ENCODE assay signal across 8 cellular contexts in the genomic region with DNA sequence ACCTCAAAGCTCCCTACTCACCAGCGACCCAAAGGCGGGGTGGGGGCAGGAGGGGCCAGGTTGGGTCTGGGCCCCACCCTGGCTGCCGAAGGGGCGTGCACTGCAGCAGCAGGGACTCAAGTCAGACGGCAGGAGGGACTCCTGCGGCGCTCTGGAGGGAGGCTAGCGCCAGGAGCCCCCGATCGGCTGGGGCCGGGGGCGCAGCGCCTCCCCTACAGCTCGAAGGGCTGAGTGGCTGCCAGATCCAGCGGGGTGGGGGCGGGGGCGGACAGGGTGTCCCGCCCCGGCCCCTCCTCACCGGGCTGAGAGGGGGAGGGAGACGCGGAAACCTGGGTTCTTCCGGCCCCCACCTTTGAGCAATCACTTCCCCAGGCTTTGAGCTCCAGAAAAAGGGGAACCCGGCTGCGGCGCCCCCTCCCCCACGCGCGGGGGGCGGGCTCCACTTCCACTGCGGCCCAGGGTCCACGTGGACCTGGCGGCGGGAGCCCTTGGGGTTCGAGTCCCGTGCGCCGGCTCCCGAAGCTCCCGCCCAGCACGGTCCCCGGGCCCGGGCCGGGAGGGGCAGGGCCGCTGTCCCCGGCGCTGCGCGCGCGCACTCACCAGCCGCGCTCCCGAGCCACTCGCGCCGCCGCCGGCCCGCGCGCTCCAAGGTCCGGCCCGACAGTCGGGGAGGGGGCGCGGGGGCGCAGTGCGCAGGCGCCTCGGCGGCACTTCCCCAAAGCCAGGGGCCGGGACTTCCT. TPM values are rescaled to one million over a fixed set of nuclear protein-coding genes. Genes with fewer than 3 reads are reported as not detected.
DNase-seq lines count a peak whose midpoint lies in the region; ATAC-seq and TF ChIP-seq lines count a peak whose summit lies in the region.

A gene with protein sequence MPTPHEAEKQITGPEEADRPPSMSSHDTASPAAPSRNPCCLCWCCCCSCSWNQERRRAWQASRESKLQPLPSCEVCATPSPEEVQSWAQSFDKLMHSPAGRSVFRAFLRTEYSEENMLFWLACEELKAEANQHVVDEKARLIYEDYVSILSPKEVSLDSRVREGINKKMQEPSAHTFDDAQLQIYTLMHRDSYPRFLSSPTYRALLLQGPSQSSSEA (minus strand): TSS at position 246 of the 740 bp plus-strand sequence. CDS start 2,632 bp downstream, outside the sequence.

- H3K4me1 Mint-ChIP-seq in activated CD4-positive, alpha-beta memory T cell treated with anti-CD3 and anti-CD28 coated beads, Interleukin-2, amount 10 ng/mL, durations not matched to agents 7 days and 5 days = peaks cover 54% of the 10 kb centered on the region

- H3K4me3 ChIP-seq in lung = peak within 1 kb of the TSS; percentile 66

- 0% methylated on average over 40 to 72 of the region's 73 CpGs for WGBS in lung, 2 donors

- H3K27ac ChIP-seq in lung (ENCODE audit: low read depth in 1 of 2, low read length in 1 of 2) = peak within 1 kb of the TSS; percentile 24 to 86

- no peak for TF ChIP-seq CTCF in lung (IDR thresholded peaks at IDR 0.05; ENCODE audit: control extremely low read depth, extremely low read depth)

- CTCF ChIA-PET in activated CD4-positive, alpha-beta memory T cell treated with anti-CD3 and anti-CD28 coated beads, Interleukin-2, amount 10 ng/mL, durations not matched to agents 7 days and 5 days (lab: Charles Lee) = interaction anchor here (1.0 to 2.6 kb wide), 9 partner anchors 13 to 99 kb away, joined by 3 to 19 read pairs (median 3); a partner anchor contains a TSS

- peaks cover 0 to 14% of the 10 kb centered on the region in 2 donors for H3K36me3 ChIP-seq in lung (ENCODE audit: control insufficient read depth in 2 of 2, insufficient read depth in 2 of 2, low read length in 2 of 2)

- peak within 1 kb of the TSS; percentile 93 for H3K4me3 Mint-ChIP-seq in activated CD4-positive, alpha-beta memory T cell treated with anti-CD3 and anti-CD28 coated beads, Interleukin-2, amount 10 ng/mL, durations not matched to agents 7 days and 5 days

- no peaks in the 10 kb centered on the region for H3K27me3 ChIP-seq in lung (ENCODE audit: control insufficient read depth, insufficient read depth)

- H3K27me3 Mint-ChIP-seq in activated CD4-positive, alpha-beta memory T cell treated with anti-CD3 and anti-CD28 coated beads, Interleukin-2, amount 10 ng/mL, durations not matched to agents 7 days and 5 days = peaks cover 19% of the 10 kb centered on the region

- peak; percentile 90 for DNase-seq in DMS 273 (lab: John Stamatoyannopoulos, UW; ENCODE audit: unreplicated experiment)
- no peak for DNase-seq in DMS 273 treated with DMSO at 0.1 percent for 48 hours (lab: John Stamatoyannopoulos, UW)
- peak; percentile 59 for DNase-seq in NCI-H774 (lab: John Stamatoyannopoulos, UW)
- DNase-seq in activated CD4-positive, alpha-beta memory T cell treated with anti-CD3 and anti-CD28 coated beads, Interleukin-2, amount 10 ng/mL, durations not matched to agents 7 days and 5 days = peak; percentile 81
- peak; percentile 51 for DNase-seq in effector CD8-positive, alpha-beta T cell (lab: John Stamatoyannopoulos, UW)
- DNase-seq in lung (ENCODE audit: low spot score) = peak; percentile 76
- DNase-seq in stimulated activated CD8-positive, alpha-beta memory T cell treated with anti-CD3 and anti-CD28 coated beads, Interleukin-15, amount 100 ng/mL, for 24 hours (ENCODE audit: low read depth) = peak; percentile 40

- peak within 1 kb of the TSS; percentile 92 for H3K27ac Mint-ChIP-seq in activated CD4-positive, alpha-beta memory T cell treated with anti-CD3 and anti-CD28 coated beads, Interleukin-2, amount 10 ng/mL, durations not matched to agents 7 days and 5 days

- no peaks in the 10 kb centered on the region for H3K9me3 ChIP-seq in lung (ENCODE audit: control insufficient read depth in 2 of 2, insufficient read depth in 1 of 2, low read length in 1 of 2)

- H3K9me3 Mint-ChIP-seq in activated CD4-positive, alpha-beta memory T cell treated with anti-CD3 and anti-CD28 coated beads, Interleukin-2, amount 10 ng/mL, durations not matched to agents 7 days and 5 days = no peaks in the 10 kb centered on the region

- peaks cover 40% of the 10 kb centered on the region for H3K36me3 Mint-ChIP-seq in activated CD4-positive, alpha-beta memory T cell treated with anti-CD3 and anti-CD28 coated beads, Interleukin-2, amount 10 ng/mL, durations not matched to agents 7 days and 5 days (ENCODE audit: low read depth)

- POLR2A ChIA-PET in activated CD4-positive, alpha-beta memory T cell treated with anti-CD3 and anti-CD28 coated beads, Interleukin-2, amount 10 ng/mL, durations not matched to agents 7 days and 5 days (lab: Charles Lee) = interaction anchor here (1.0 to 5.9 kb wide), 7 partner anchors 10 to 453 kb away, joined by 3 to 74 read pairs (median 10); a partner anchor contains a TSS

- ATAC-seq in HG02840 (IDR thresholded peaks at IDR 0.05; ENCODE audit: low FRiP score, unreplicated experiment) (peak; percentile 35), lung (ENCODE audit: insufficient read depth, low FRiP score) (peak; percentile 56)

- peaks cover 0 to 26% of the 10 kb centered on the region in 2 donors for H3K4me1 ChIP-seq in lung (ENCODE audit: control insufficient read depth in 2 of 2, insufficient read depth in 2 of 2, low read length in 2 of 2)

RNA-seq across cellular contexts. Expression of the gene that starts here (rescaled TPM):
- total RNA-seq in activated CD4-positive, alpha-beta memory T cell treated with anti-CD3 and anti-CD28 coated beads, Interleukin-2, amount 10 ng/mL, durations not matched to agents 7 days and 5 days = 100 to 1,000 TPM; 119 to 122 TPM
- total RNA-seq in lung = 10 to 100 TPM; 15.1 to 50.7 TPM
- 10 to 100 TPM; 19.5 to 99.0 TPM for polyA plus RNA-seq in lung
